ENCODE assay signal across 8 cellular contexts in genomic region chr7:87152112-87152896, GRCh38. TPM values are rescaled to one million over a fixed set of nuclear protein-coding genes. Genes with fewer than 3 reads are reported as not detected.
A peak's percentile ranks its signal among the peaks of the same experiment; 100 is the strongest.
DNase-seq lines count a peak whose midpoint lies in the region; ATAC-seq lines count a peak whose summit lies in the region.

TSS of gene DMTF1 (plus strand) at chr7:87152453. CDS start at chr7:87164942, 12,489 bp downstream.

- no peaks in the 10 kb centered on the region for H3K9me3 ChIP-seq in NT2/D1 (ENCODE audit: insufficient read depth, low read length)
- H3K9me3 ChIP-seq in endocrine pancreas (ENCODE audit: control insufficient read depth, low read length) = no peaks in the 10 kb centered on the region

- H3K4me1 Mint-ChIP-seq in activated CD8-positive, alpha-beta memory T cell treated with anti-CD3 and anti-CD28 coated beads, Interleukin-2, amount 10 ng/mL, durations not matched to agents 7 days and 5 days = peaks cover 37% of the 10 kb centered on the region

- peak within 1 kb of the TSS; percentile 94 for H3K4me2 ChIP-seq in mesendoderm (ENCODE audit: low read length)

- H3K4me3 ChIP-seq in NT2/D1 (ENCODE audit: insufficient read length, low read depth) = peak within 1 kb of the TSS; percentile 93
- H3K4me3 ChIP-seq in endocrine pancreas (ENCODE audit: control insufficient read depth, insufficient read depth, low read length) = peak within 1 kb of the TSS; percentile 99
- peak within 1 kb of the TSS; percentile 91 for H3K4me3 ChIP-seq in mesendoderm (ENCODE audit: low read length)

- H3K27ac Mint-ChIP-seq in activated CD8-positive, alpha-beta memory T cell treated with anti-CD3 and anti-CD28 coated beads, Interleukin-2, amount 10 ng/mL, durations not matched to agents 7 days and 5 days = peak within 1 kb of the TSS; percentile 97

- peaks cover 35% of the 10 kb centered on the region for H3K79me2 ChIP-seq in mesendoderm (ENCODE audit: control insufficient read depth, insufficient read depth, low read length)

- H3K4me1 ChIP-seq in NT2/D1 (ENCODE audit: insufficient read depth, insufficient read length) (no peaks in the 10 kb centered on the region), endocrine pancreas (ENCODE audit: control insufficient read depth, insufficient read depth, low read length) (peaks cover 37% of the 10 kb centered on the region), mesendoderm (ENCODE audit: control insufficient read depth, low read depth, low read length) (no peaks in the 10 kb centered on the region)

- peak within 1 kb of the TSS; percentile 95 for H3K18ac ChIP-seq in mesendoderm (ENCODE audit: low read length)

- peak within 1 kb of the TSS; percentile 99 for H3K9ac ChIP-seq in NT2/D1 (ENCODE audit: insufficient read length, low read depth)
- H3K9ac ChIP-seq in endocrine pancreas (ENCODE audit: control insufficient read depth, insufficient read depth, low read length) = peak within 1 kb of the TSS; percentile 99
- peak within 1 kb of the TSS; percentile 99 for H3K9ac ChIP-seq in mesendoderm (ENCODE audit: low read length)

- H3K4me3 Mint-ChIP-seq in activated CD8-positive, alpha-beta memory T cell treated with anti-CD3 and anti-CD28 coated beads, Interleukin-2, amount 10 ng/mL, durations not matched to agents 7 days and 5 days = peak within 1 kb of the TSS; percentile 90

- peak within 1 kb of the TSS; percentile 30 for H2BK120ac ChIP-seq in mesendoderm (ENCODE audit: low read depth, low read length)

- H3K56ac ChIP-seq in mesendoderm (ENCODE audit: low read length) = peak within 1 kb of the TSS; percentile 100

- H4K5ac ChIP-seq in mesendoderm (ENCODE audit: low read length) = peak within 1 kb of the TSS; percentile 77

- H3K36me3 ChIP-seq in NT2/D1 (ENCODE audit: insufficient read depth, insufficient read length, low read length) = peaks cover 19% of the 10 kb centered on the region
- no peaks in the 10 kb centered on the region for H3K36me3 ChIP-seq in endocrine pancreas (ENCODE audit: control insufficient read depth, insufficient read depth, low read length)
- no peaks in the 10 kb centered on the region for H3K36me3 ChIP-seq in mesendoderm (ENCODE audit: control insufficient read depth, insufficient read depth, low read length)

- ATAC-seq in GM21381 (IDR thresholded peaks at IDR 0.05; ENCODE audit: unreplicated experiment) = peak; percentile 82
- peak; percentile 84 for ATAC-seq in activated CD8-positive, alpha-beta memory T cell treated with anti-CD3 and anti-CD28 coated beads, Interleukin-2, amount 10 ng/mL, durations not matched to agents 7 days and 5 days

- H3K27me3 ChIP-seq in NT2/D1 (ENCODE audit: insufficient read depth, insufficient read length) = no peaks in the 10 kb centered on the region
- no peaks in the 10 kb centered on the region for H3K27me3 ChIP-seq in endocrine pancreas (ENCODE audit: control insufficient read depth, insufficient read depth, low read length)
- H3K27me3 ChIP-seq in mesendoderm (ENCODE audit: insufficient read depth, low read length, poor library complexity) = no peaks in the 10 kb centered on the region

- H3K23ac ChIP-seq in mesendoderm (ENCODE audit: low read length) = peak within 1 kb of the TSS; percentile 100

- no peaks in the 10 kb centered on the region for H3K9me3 Mint-ChIP-seq in activated CD8-positive, alpha-beta memory T cell treated with anti-CD3 and anti-CD28 coated beads, Interleukin-2, amount 10 ng/mL, durations not matched to agents 7 days and 5 days (ENCODE audit: low read depth)

- peak; percentile 93 for DNase-seq in COR-L47 (lab: John Stamatoyannopoulos, UW)
- DNase-seq in HUDEP-2 (lab: John Stamatoyannopoulos, UW; ENCODE audit: unreplicated experiment in 76 of 76) = peak in 75 of 76 experiments; percentile 49 to 95 (median 86)
- DNase-seq in NT2/D1 (ENCODE audit: low read depth, low spot score) = peak; percentile 93
- peak; percentile 92 for DNase-seq in activated CD8-positive, alpha-beta memory T cell treated with anti-CD3 and anti-CD28 coated beads, Interleukin-2, amount 10 ng/mL, durations not matched to agents 7 days and 5 days
- peak; percentile 98 for DNase-seq in mesendoderm
- peak; percentile 70 for DNase-seq in stimulated activated CD8-positive, alpha-beta memory T cell treated with anti-CD3 and anti-CD28 coated beads, Interleukin-15, amount 100 ng/mL, for 1 hour (ENCODE audit: low read depth)

- H2BK15ac ChIP-seq in mesendoderm (replicated peaks; ENCODE audit: low read depth) = no peak within 1 kb of the TSS

- H3K27me3 Mint-ChIP-seq in activated CD8-positive, alpha-beta memory T cell treated with anti-CD3 and anti-CD28 coated beads, Interleukin-2, amount 10 ng/mL, durations not matched to agents 7 days and 5 days = no peaks in the 10 kb centered on the region

- peak within 1 kb of the TSS; percentile 97 for H4K8ac ChIP-seq in mesendoderm (ENCODE audit: low read depth, low read length)

- H3K79me1 ChIP-seq in mesendoderm (ENCODE audit: low read length) = peaks cover 1% of the 10 kb centered on the region

- CTCF ChIA-PET in activated CD8-positive, alpha-beta memory T cell treated with anti-CD3 and anti-CD28 coated beads, Interleukin-2, amount 10 ng/mL, durations not matched to agents 7 days and 5 days (lab: Charles Lee) = interaction anchor here (0.7 to 5.0 kb wide), 12 partner anchors 9 to 225 kb away, joined by 3 to 42 read pairs (median 4); partner anchors contain the start of genes CROT and TMEM243

- WGBS in mesendoderm (ENCODE audit: extremely low coverage, insufficient coverage, low lambda C conversion rate) = no CpG with 5 or more reads among the region's 71 CpGs

- peak within 1 kb of the TSS; percentile 100 for H3K27ac ChIP-seq in mesendoderm (ENCODE audit: low read depth, low read length)

- H2AK5ac ChIP-seq in mesendoderm (ENCODE audit: low read length) = no peak within 1 kb of the TSS

- peaks cover 26% of the 10 kb centered on the region for H3K36me3 Mint-ChIP-seq in activated CD8-positive, alpha-beta memory T cell treated with anti-CD3 and anti-CD28 coated beads, Interleukin-2, amount 10 ng/mL, durations not matched to agents 7 days and 5 days

- peak within 1 kb of the TSS; percentile 87 for H3K4ac ChIP-seq in mesendoderm (ENCODE audit: low read depth, low read length)

- peak within 1 kb of the TSS; percentile 96 for H2BK5ac ChIP-seq in mesendoderm (ENCODE audit: low read length)

RNA-seq across cellular contexts. Expression of gene DMTF1, which starts in this region (rescaled TPM):
- total RNA-seq in activated CD8-positive, alpha-beta memory T cell treated with anti-CD3 and anti-CD28 coated beads, Interleukin-2, amount 10 ng/mL, durations not matched to agents 7 days and 5 days = 100 to 1,000 TPM; 104 to 121 TPM
- polyA plus RNA-seq in mesendoderm (2013, experiment 1 of 2) = 102 TPM
- 102 TPM for polyA plus RNA-seq in mesendoderm (2013, experiment 2 of 2)

Comparison
In these comparisons a context has a peak if more than half of its experiments do, and no peak if none do; other contexts are left out.
1. Peak in every context shown above with its lines: DNase-seq, ATAC-seq, H3K4me3 ChIP-seq and H3K27ac ChIP-seq.